ENCODE assay signal across 16 cellular contexts in the genomic region with DNA sequence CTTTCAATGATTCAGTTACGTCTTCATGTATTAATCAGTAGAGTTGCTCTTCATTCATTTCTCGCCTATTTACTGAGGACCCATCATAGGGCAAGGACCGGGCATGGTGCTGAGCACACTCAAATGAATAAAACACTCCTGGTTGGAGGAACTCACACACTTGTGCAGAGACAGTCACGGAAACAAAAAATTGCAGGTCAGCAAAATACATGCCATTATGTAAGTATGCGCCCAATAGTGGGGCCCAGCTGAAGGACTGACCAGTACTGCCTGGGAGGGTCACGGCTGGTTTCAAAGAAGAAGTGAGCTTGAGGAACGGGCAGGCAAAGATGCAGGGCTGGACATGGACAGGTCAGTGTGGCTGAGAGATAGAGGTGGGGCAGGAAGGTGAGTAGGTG.
DNase-seq lines count a peak whose midpoint lies in the region; ATAC-seq and TF ChIP-seq lines count a peak whose summit lies in the region.
"Had no signal": no experiment of that assay in that cellular context is flagged by ENCODE, and none has a peak within 500 bp of the region (broad histone marks: within the 10 kb centered on the region; RNA-seq: fewer than 3 reads in every experiment).

No MANE protein-coding gene starts in this region.

- H3K4me3 Mint-ChIP-seq in GM23338 (no peak overlapping the region), endodermal cell (no peak overlapping the region), neural progenitor cell (no peak overlapping the region)
- H3K4me3 Mint-ChIP-seq: CD4-positive, CD25-positive, alpha-beta regulatory T cell; IgD-negative memory B cell had no signal

- H3K4me2 ChIP-seq in BLaER1 = peak overlapping the region; percentile 46
- H3K4me2 ChIP-seq in GM23338 = no peak overlapping the region
- H3K4me2 ChIP-seq in neural progenitor cell = no peak overlapping the region

- no peaks in the 10 kb centered on the region for H3K9me3 ChIP-seq in BLaER1
- no peaks in the 10 kb centered on the region for H3K9me3 ChIP-seq in endodermal cell (ENCODE audit: control insufficient read depth, low read length)
- H3K9me3 ChIP-seq in neural progenitor cell (ENCODE audit: low read depth) = no peaks in the 10 kb centered on the region
- H3K9me3 ChIP-seq: Caco-2 had no signal

- peaks cover 31% of the 10 kb centered on the region for H3K4me1 ChIP-seq in BLaER1
- no peaks in the 10 kb centered on the region; the same call in 1 of the 2 replicates for H3K4me1 ChIP-seq in GM23338 (ENCODE audit: insufficient read depth)
- H3K4me1 ChIP-seq in endodermal cell (ENCODE audit: control insufficient read depth, insufficient read depth, low read length) = no peaks in the 10 kb centered on the region
- peaks cover 10% of the 10 kb centered on the region for H3K4me1 ChIP-seq in neural progenitor cell
- H3K4me1 ChIP-seq: Caco-2 had no signal

- ATAC-seq in GM23338 (no peak), GM21723 (IDR thresholded peaks at IDR 0.05; ENCODE audit: unreplicated experiment) (no peak)

- H3K9me3 Mint-ChIP-seq in GM23338 (peaks cover 6% of the 10 kb centered on the region; the same call in 1 of the 3 replicates), endodermal cell (peaks cover 7% of the 10 kb centered on the region), neural progenitor cell (no peaks in the 10 kb centered on the region)

- H3K27me3 ChIP-seq in BLaER1 (no peaks in the 10 kb centered on the region), GM23338 (ENCODE audit: insufficient read depth) (no peaks in the 10 kb centered on the region), endodermal cell (ENCODE audit: control insufficient read depth, insufficient read depth, low read length, poor library complexity, severe bottlenecking) (no peaks in the 10 kb centered on the region), neural progenitor cell (no peaks in the 10 kb centered on the region)

- H3K36me3 Mint-ChIP-seq in GM23338 (ENCODE audit: low read depth) = no peaks in the 10 kb centered on the region
- H3K36me3 Mint-ChIP-seq in endodermal cell (ENCODE audit: low read depth) = no peaks in the 10 kb centered on the region
- H3K36me3 Mint-ChIP-seq in neural progenitor cell = no peaks in the 10 kb centered on the region
- H3K36me3 Mint-ChIP-seq: CD4-positive, CD25-positive, alpha-beta regulatory T cell; IgD-negative memory B cell had no signal

- H3K36me3 ChIP-seq in BLaER1 (no peaks in the 10 kb centered on the region), GM23338 (ENCODE audit: insufficient read depth) (no peaks in the 10 kb centered on the region), endodermal cell (ENCODE audit: control insufficient read depth, insufficient read depth, low read length) (no peaks in the 10 kb centered on the region), neural progenitor cell (no peaks in the 10 kb centered on the region)

- TF ChIP-seq CTCF in GM23338 (conservative IDR thresholded peaks at IDR 0.05; ENCODE audit: low read depth in 2 of 2) (no peak), endodermal cell (conservative IDR thresholded peaks at IDR 0.05) (no peak), neural progenitor cell (IDR thresholded peaks at IDR 0.05) (no peak)

- DNase-seq in GM23338 (ENCODE audit: low spot score) = no peak
- DNase-seq in endodermal cell = no peak
- DNase-seq in neural progenitor cell (ENCODE audit: low spot score) = no peak
- DNase-seq in D341Med (ENCODE audit: low spot score) = no peak
- no peak for DNase-seq in activated effector memory CD4-positive, alpha-beta T cell treated with Interleukin-2 at 50 U/mL for 16 hours
- DNase-seq in substantia nigra (lab: John Stamatoyannopoulos, UW) = no peak
- DNase-seq: AML-193; Caco-2; CD4-positive, CD25-positive, alpha-beta regulatory T cell; GM23248; Kasumi-1; KG1 had no signal

- H3K9ac ChIP-seq in BLaER1 = no peak overlapping the region
- H3K9ac ChIP-seq in endodermal cell (ENCODE audit: extremely low read depth, low read length, poor library complexity, severe bottlenecking) = no peak overlapping the region
- no peak overlapping the region for H3K9ac ChIP-seq in neural progenitor cell
- H3K9ac ChIP-seq: GM23248 had no signal

- H2AFZ ChIP-seq in GM23338 (0 out of 2 replicates have a peak overlapping the region, but pooled peaks have one; percentile 52), neural progenitor cell (replicated peaks) (peak overlapping the region; percentile 22)
- H2AFZ ChIP-seq: GM23248 had no signal

- no peaks in the 10 kb centered on the region for H3K9me2 ChIP-seq in GM23338 (ENCODE audit: insufficient read depth)

- H3F3A ChIP-seq in GM23338 (replicated peaks; ENCODE audit: low read depth) (no peaks in the 10 kb centered on the region), neural progenitor cell (ENCODE audit: low read depth) (no peaks in the 10 kb centered on the region)

- H3K4me3 ChIP-seq in BLaER1 = no peak overlapping the region
- H3K4me3 ChIP-seq in GM23338 = no peak overlapping the region
- no peak overlapping the region for H3K4me3 ChIP-seq in endodermal cell (ENCODE audit: low read length)
- H3K4me3 ChIP-seq in neural progenitor cell = no peak overlapping the region
- H3K4me3 ChIP-seq: GM23248 had no signal

- no peak overlapping the region for H3K27ac Mint-ChIP-seq in GM23338
- H3K27ac Mint-ChIP-seq in endodermal cell = no peak overlapping the region
- H3K27ac Mint-ChIP-seq in neural progenitor cell = no peak overlapping the region
- H3K27ac Mint-ChIP-seq: CD4-positive, CD25-positive, alpha-beta regulatory T cell; IgD-negative memory B cell had no signal

- H3K79me2 ChIP-seq in GM23338 (replicated peaks; ENCODE audit: insufficient read depth) (no peaks in the 10 kb centered on the region), neural progenitor cell (ENCODE audit: low read depth) (no peaks in the 10 kb centered on the region)

- H3K27me3 Mint-ChIP-seq in GM23338 (ENCODE audit: insufficient read depth, low read depth, poor library complexity) (peaks cover 3% of the 10 kb centered on the region), endodermal cell (ENCODE audit: insufficient read depth) (peaks cover 2% of the 10 kb centered on the region), neural progenitor cell (ENCODE audit: insufficient read depth, low read depth) (peaks cover 11% of the 10 kb centered on the region)
- H3K27me3 Mint-ChIP-seq: CD4-positive, CD25-positive, alpha-beta regulatory T cell had no signal

- H4K20me1 ChIP-seq in BLaER1 = no peaks in the 10 kb centered on the region
- H4K20me1 ChIP-seq in GM23338 (replicated peaks; ENCODE audit: insufficient read depth) = no peaks in the 10 kb centered on the region
- H4K20me1 ChIP-seq in neural progenitor cell (ENCODE audit: low read depth) = no peaks in the 10 kb centered on the region

- H3K27ac ChIP-seq in BLaER1 (peak overlapping the region; percentile 12; the same call in 1 of the 2 replicates), GM23338 (ENCODE audit: low read depth) (no peak overlapping the region), endodermal cell (ENCODE audit: low read depth, low read length) (peak overlapping the region; percentile 8), neural progenitor cell (no peak overlapping the region), substantia nigra (ENCODE audit: low read depth, low read length, poor library complexity, severe bottlenecking) (no peak overlapping the region)
- H3K27ac ChIP-seq: GM23248, HL-60 had no signal

- 90 to 99% methylated on average over 7 of the region's 7 CpGs for WGBS in endodermal cell (ENCODE audit: insufficient coverage in 1 of 2, insufficient read length in 1 of 2), 2 experiments

- H3K4me1 Mint-ChIP-seq in GM23338 = peaks cover 4% of the 10 kb centered on the region; the same call in 2 of the 3 replicates
- H3K4me1 Mint-ChIP-seq in endodermal cell = no peaks in the 10 kb centered on the region
- H3K4me1 Mint-ChIP-seq in neural progenitor cell = peaks cover 15% of the 10 kb centered on the region
- H3K4me1 Mint-ChIP-seq: CD4-positive, CD25-positive, alpha-beta regulatory T cell; IgD-negative memory B cell had no signal

TF ChIP-seq in GM23338, 12 proteins besides CTCF, POLR2A, EP300 and RAD21 (continues in another document):
- TF ChIP-seq POLR2AphosphoS5 (IDR thresholded peaks at IDR 0.05; ENCODE audit: low read depth) (no peak), NANOG (IDR thresholded peaks at IDR 0.05; ENCODE audit: borderline replicate concordance) (no peak), ZNF114 (CRISPR knock-in tag; IDR thresholded peaks at IDR 0.05) (no peak), STAT1 (IDR thresholded peaks at IDR 0.05; ENCODE audit: unreplicated experiment) (no peak), CREB1 (CRISPR knock-in tag; IDR thresholded peaks at IDR 0.05; ENCODE audit: low read depth) (no peak)
- TF ChIP-seq, protein P1, sequence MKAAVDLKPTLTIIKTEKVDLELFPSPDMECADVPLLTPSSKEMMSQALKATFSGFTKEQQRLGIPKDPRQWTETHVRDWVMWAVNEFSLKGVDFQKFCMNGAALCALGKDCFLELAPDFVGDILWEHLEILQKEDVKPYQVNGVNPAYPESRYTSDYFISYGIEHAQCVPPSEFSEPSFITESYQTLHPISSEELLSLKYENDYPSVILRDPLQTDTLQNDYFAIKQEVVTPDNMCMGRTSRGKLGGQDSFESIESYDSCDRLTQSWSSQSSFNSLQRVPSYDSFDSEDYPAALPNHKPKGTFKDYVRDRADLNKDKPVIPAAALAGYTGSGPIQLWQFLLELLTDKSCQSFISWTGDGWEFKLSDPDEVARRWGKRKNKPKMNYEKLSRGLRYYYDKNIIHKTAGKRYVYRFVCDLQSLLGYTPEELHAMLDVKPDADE (IDR thresholded peaks at IDR 0.05) = no peak

Comparison
In these comparisons a context has a peak if more than half of its experiments do, and no peak if none do; other contexts are left out.
1. H3K27ac ChIP-seq: peak in BLaER1 (single experiment) and endodermal cell (single experiment); none in GM23338 (single experiment), neural progenitor cell (single experiment) and substantia nigra (single experiment).